Comparison of ENCODE assay signal across 17 cellular contexts in genomic region chr11:61754534-61755482, GRCh38. TPM values are rescaled to one million over a fixed set of nuclear protein-coding genes. Genes with fewer than 3 reads are reported as not detected.
A peak's percentile ranks its signal among the peaks of the same experiment; 100 is the strongest.
DNase-seq lines count a peak whose midpoint lies in the region; ATAC-seq, FAIRE-seq and TF ChIP-seq lines count a peak whose summit lies in the region.
"Had no signal": no experiment of that assay in that cellular context is flagged by ENCODE, and none has a peak within 500 bp of the region (broad histone marks: within the 10 kb centered on the region; RNA-seq: fewer than 3 reads in every experiment).

No MANE protein-coding gene starts in this region.

- no peaks in the 10 kb centered on the region for H3K36me3 ChIP-seq in astrocyte (ENCODE audit: insufficient read depth, low read length)
- no peaks in the 10 kb centered on the region for H3K36me3 ChIP-seq in neuronal stem cell (replicated peaks in 1 of 2; ENCODE audit: control insufficient read depth in 2 of 2, insufficient read depth in 2 of 2, low read length in 2 of 2)
- H3K36me3 ChIP-seq in esophagus muscularis mucosa, result no peaks in the 10 kb centered on the region
- no peaks in the 10 kb centered on the region for H3K36me3 ChIP-seq in CD8-positive, alpha-beta T cell (ENCODE audit: insufficient read depth, low read length)
- H3K36me3 ChIP-seq: breast epithelium, tibial artery had no signal

- peaks cover 5% of the 10 kb centered on the region for H3K79me1 ChIP-seq in neuronal stem cell (ENCODE audit: low read depth, low read length)

- H3K9me3 ChIP-seq in astrocyte (ENCODE audit: insufficient read depth, low read depth, low read length), result no peaks in the 10 kb centered on the region
- peaks cover 0 to 2% of the 10 kb centered on the region in 2 donors for H3K9me3 ChIP-seq in neuronal stem cell (replicated peaks in 1 of 2; ENCODE audit: control insufficient read depth in 2 of 2, insufficient read depth in 1 of 2, low read depth in 1 of 2, low read length in 2 of 2)
- H3K9me3 ChIP-seq in esophagus muscularis mucosa, result no peaks in the 10 kb centered on the region
- no peaks in the 10 kb centered on the region for H3K9me3 ChIP-seq in CD8-positive, alpha-beta T cell (ENCODE audit: low read length)
- H3K9me3 ChIP-seq: breast epithelium, tibial artery had no signal

- peak overlapping the region; percentile 61 for H3K27ac ChIP-seq in astrocyte (ENCODE audit: low read depth, low read length)
- no peak overlapping the region for H3K27ac ChIP-seq in neuronal stem cell (replicated peaks; ENCODE audit: low read length)
- H3K27ac ChIP-seq in esophagus muscularis mucosa (replicated peaks in 1 of 4), result no peak overlapping the region
- no peak overlapping the region for H3K27ac ChIP-seq in CD8-positive, alpha-beta T cell (ENCODE audit: low read depth, low read length)
- H3K27ac ChIP-seq: breast epithelium, parathyroid adenoma, tibial artery had no signal

- peak overlapping the region; percentile 85 for H3K4me2 ChIP-seq in astrocyte (ENCODE audit: low read length)
- no peak overlapping the region for H3K4me2 ChIP-seq in neuronal stem cell (ENCODE audit: insufficient read depth, low read length, poor library complexity, severe bottlenecking)

- H3K27me3 ChIP-seq in astrocyte (ENCODE audit: insufficient read depth, low read length), result no peaks in the 10 kb centered on the region
- peaks cover 0 to 22% (median 0%) of the 10 kb centered on the region in 3 experiments for H3K27me3 ChIP-seq in neuronal stem cell (ENCODE audit: control insufficient read depth in 3 of 3, insufficient read depth in 3 of 3, low read depth in 1 of 3, low read length in 3 of 3)
- peaks cover 0 to 36% (median 15%) of the 10 kb centered on the region in 4 donors for H3K27me3 ChIP-seq in esophagus muscularis mucosa
- H3K27me3 ChIP-seq in CD8-positive, alpha-beta T cell (ENCODE audit: insufficient read depth, low read length), result no peaks in the 10 kb centered on the region
- H3K27me3 ChIP-seq: breast epithelium had no signal

- H2AFZ ChIP-seq in astrocyte (ENCODE audit: low read depth, low read length) (no peak overlapping the region), neuronal stem cell (ENCODE audit: low read length) (no peak overlapping the region)
- H2AFZ ChIP-seq: parathyroid adenoma had no signal

- peak overlapping the region; percentile 88 for H3K18ac ChIP-seq in neuronal stem cell (ENCODE audit: low read length)

- no peak for TF ChIP-seq EP300 in esophagus muscularis mucosa (IDR thresholded peaks at IDR 0.05)

- H3K4me3 Mint-ChIP-seq in Calu3 (ENCODE audit: low read depth, unreplicated experiment), result peak overlapping the region; percentile 99
- H3K4me3 Mint-ChIP-seq in astrocyte (ENCODE audit: unreplicated experiment), result peak overlapping the region; percentile 92
- no peak overlapping the region for H3K4me3 Mint-ChIP-seq in CD8-positive, alpha-beta T cell

- H2BK15ac ChIP-seq in neuronal stem cell (ENCODE audit: low read length), result peak overlapping the region; percentile 97

- no peaks in the 10 kb centered on the region for H3K27me3 Mint-ChIP-seq in Calu3 (ENCODE audit: unreplicated experiment)
- no peaks in the 10 kb centered on the region for H3K27me3 Mint-ChIP-seq in astrocyte (ENCODE audit: low read depth, unreplicated experiment)
- H3K27me3 Mint-ChIP-seq in CD8-positive, alpha-beta T cell (ENCODE audit: low read depth), result peaks cover 25% of the 10 kb centered on the region

- H4K91ac ChIP-seq in neuronal stem cell (ENCODE audit: low read depth, low read length, poor library complexity), result no peak overlapping the region

- no peak overlapping the region for H4K8ac ChIP-seq in neuronal stem cell (ENCODE audit: low read depth, low read length)

- H3K4me3 ChIP-seq in astrocyte (ENCODE audit: insufficient read depth, low read depth, low read length) (no peak overlapping the region), neuronal stem cell (ENCODE audit: low read length in 2 of 2) (no peak overlapping the region), esophagus muscularis mucosa (no peak overlapping the region)
- no peak overlapping the region for H3K4me3 ChIP-seq in CD8-positive, alpha-beta T cell (ENCODE audit: low read depth, low read length)
- H3K4me3 ChIP-seq: breast epithelium, tibial artery had no signal

- H4K20me1 ChIP-seq in astrocyte (ENCODE audit: insufficient read depth, low read length), result peaks cover 3% of the 10 kb centered on the region

- ATAC-seq in GM21447 (IDR thresholded peaks at IDR 0.05; ENCODE audit: unreplicated experiment), result no peak
- ATAC-seq in CD8-positive, alpha-beta T cell, result no peak
- ATAC-seq: left ventricle myocardium superior, SK-N-SH treated with all-trans-retinoic acid at 6 μM for 48 hours had no signal

- no peak overlapping the region for H3K4ac ChIP-seq in neuronal stem cell (ENCODE audit: low read length)

- no peak for FAIRE-seq in astrocyte (lab: Jason Lieb, UNC)
- FAIRE-seq: HTR-8/SVneo had no signal

- peak overlapping the region; percentile 87 for H3K23ac ChIP-seq in neuronal stem cell (ENCODE audit: low read depth, low read length, poor library complexity)

- peaks cover 56% of the 10 kb centered on the region for H3K79me2 ChIP-seq in astrocyte (ENCODE audit: insufficient read depth, low read length)
- H3K79me2 ChIP-seq: parathyroid adenoma had no signal

- H3K9ac ChIP-seq in astrocyte (ENCODE audit: low read length), result peak overlapping the region; percentile 77
- H3K9ac ChIP-seq in neuronal stem cell (ENCODE audit: low read depth, low read length, poor library complexity), result peak overlapping the region; percentile 50
- H3K9ac ChIP-seq: parathyroid adenoma had no signal

- BruUV-seq in Calu3 (replicated peaks; lab: Mats Ljungman, UMichigan), result no TSS peak

- CTCF ChIA-PET in Calu3 (lab: Charles Lee), result interaction anchor here (1.0 kb wide), 1 partner anchor 33 kb away, joined by 4 read pairs; no protein-coding TSS in a partner anchor
- CTCF ChIA-PET in CD8-positive, alpha-beta T cell (lab: Charles Lee), result interaction anchor here (1.3 kb wide), 1 partner anchor 43 kb away, joined by 3 read pairs; no protein-coding TSS in a partner anchor

- H2BK120ac ChIP-seq in neuronal stem cell (ENCODE audit: low read depth, low read length), result no peak overlapping the region

- H3K4me1 Mint-ChIP-seq in Calu3 (ENCODE audit: low read depth, unreplicated experiment) (peaks cover 74% of the 10 kb centered on the region), astrocyte (ENCODE audit: low read depth, unreplicated experiment) (peaks cover 18% of the 10 kb centered on the region)
- peaks cover 15% of the 10 kb centered on the region for H3K4me1 Mint-ChIP-seq in CD8-positive, alpha-beta T cell (ENCODE audit: low read depth)

- H2AK5ac ChIP-seq in neuronal stem cell (ENCODE audit: low read depth, low read length), result peak overlapping the region; percentile 98

- no peaks in the 10 kb centered on the region for H3K9me3 Mint-ChIP-seq in Calu3 (ENCODE audit: low read depth, unreplicated experiment)
- no peaks in the 10 kb centered on the region for H3K9me3 Mint-ChIP-seq in astrocyte (ENCODE audit: unreplicated experiment)
- no peaks in the 10 kb centered on the region for H3K9me3 Mint-ChIP-seq in CD8-positive, alpha-beta T cell

- H2BK5ac ChIP-seq in neuronal stem cell (ENCODE audit: low read length), result no peak overlapping the region

- H3K14ac ChIP-seq in neuronal stem cell (ENCODE audit: low read length), result no peak overlapping the region

- TF ChIP-seq POLR2A in esophagus muscularis mucosa (IDR thresholded peaks at IDR 0.05; ENCODE audit: low read depth), result no peak

- H3K27ac Mint-ChIP-seq in Calu3 (ENCODE audit: unreplicated experiment), result peak overlapping the region; percentile 94
- no peak overlapping the region for H3K27ac Mint-ChIP-seq in astrocyte (ENCODE audit: unreplicated experiment)
- H3K27ac Mint-ChIP-seq in CD8-positive, alpha-beta T cell, result no peak overlapping the region

- H3K4me1 ChIP-seq in astrocyte (ENCODE audit: insufficient read depth, low read length) (peaks cover 57% of the 10 kb centered on the region), neuronal stem cell (ENCODE audit: control insufficient read depth in 2 of 2, insufficient read depth in 1 of 2, low read depth in 1 of 2, low read length in 2 of 2) (peaks cover 16 to 33% of the 10 kb centered on the region in 2 donors), esophagus muscularis mucosa (peaks cover 4 to 15% (median 13%) of the 10 kb centered on the region in 4 donors)
- peaks cover 16% of the 10 kb centered on the region for H3K4me1 ChIP-seq in CD8-positive, alpha-beta T cell (ENCODE audit: insufficient read depth, low read length)
- H3K4me1 ChIP-seq: breast epithelium, parathyroid adenoma had no signal

- H2BK12ac ChIP-seq in neuronal stem cell (ENCODE audit: low read length), result peak overlapping the region; percentile 58

- WGBS in neuronal stem cell (ENCODE audit: extremely low coverage in 2 of 2, insufficient read length in 2 of 2, insufficient replicate concordance in 1 of 2), 2 donors, result no CpG with 5 or more reads among the region's 31 CpGs
- whole genome bisulfite sequencing in esophagus muscularis mucosa, result 95% methylated on average over 12 of the region's 31 CpGs

- intact Hi-C loops in Calu3 (cut with micrococcal nuclease; ENCODE audit: unreplicated experiment), result no loop called here
- intact Hi-C loops in esophagus muscularis mucosa (cut with DNase I), result no loop called here
- intact Hi-C loops in CD8-positive, alpha-beta T cell (cut with DNase I, micrococcal nuclease), result no loop called here

- peak; percentile 52 for DNase-seq in Calu3
- peak; percentile 72 for DNase-seq in astrocyte (ENCODE audit: low read depth)
- DNase-seq in iPS-NIHi7 (ENCODE audit: extremely low spot score), result peak; percentile 38
- no peak for DNase-seq in neuronal stem cell (ENCODE audit: low spot score)
- no peak for DNase-seq in esophagus muscularis mucosa (ENCODE audit: extremely low spot score)
- no peak for DNase-seq in LoVo (ENCODE audit: low spot score)
- no peak for DNase-seq in CD8-positive, alpha-beta T cell
- DNase-seq: activated gamma-delta T cell, DMS79, left ventricle myocardium superior, NCI-H1092, tibial artery had no signal

- no peak for TF ChIP-seq CTCF in Calu3 (IDR thresholded peaks at IDR 0.05; ENCODE audit: unreplicated experiment)
- no peak for TF ChIP-seq CTCF in astrocyte (IDR thresholded peaks at IDR 0.05; ENCODE audit: insufficient read depth, low read depth, low read length)
- no peak for TF ChIP-seq CTCF in esophagus muscularis mucosa (IDR thresholded peaks at IDR 0.05)
- no peak for TF ChIP-seq CTCF in CD8-positive, alpha-beta T cell (IDR thresholded peaks at IDR 0.05)

- H3K36me3 Mint-ChIP-seq in Calu3 (ENCODE audit: insufficient read depth, unreplicated experiment) (peaks cover 57% of the 10 kb centered on the region), astrocyte (ENCODE audit: low read depth, unreplicated experiment) (no peaks in the 10 kb centered on the region)
- no peaks in the 10 kb centered on the region for H3K36me3 Mint-ChIP-seq in CD8-positive, alpha-beta T cell

- POLR2A ChIA-PET in CD8-positive, alpha-beta T cell (lab: Charles Lee), result no interaction called here

RNA-seq across cellular contexts. Expression of gene MYRF, which starts 2.4 kb away (rescaled TPM):
- total RNA-seq in Calu3 (2022), result 91.4 and 139 TPM in 2 replicates
- 39.5 and 53.9 TPM in 2 replicates for total RNA-seq in astrocyte
- 5.7 TPM for polyA plus RNA-seq in neuronal stem cell (2013, experiment 1 of 2)
- 6.0 TPM for polyA plus RNA-seq in neuronal stem cell (2013, experiment 2 of 2)
- total RNA-seq in esophagus muscularis mucosa, result under 1 TPM; under 0.01 to 0.71 (median 0.40) TPM
- under 1 TPM; 0.62 to 0.67 TPM for total RNA-seq in CD8-positive, alpha-beta T cell

RNA-seq across cellular contexts. Expression of gene TMEM258, which starts 37.6 kb away (rescaled TPM):
- total RNA-seq in Calu3 (2022), result 140 and 146 TPM in 2 replicates
- 97.8 and 98.6 TPM in 2 replicates for total RNA-seq in astrocyte
- polyA plus RNA-seq in neuronal stem cell (2013, experiment 1 of 2), result 258 TPM
- 242 TPM for polyA plus RNA-seq in neuronal stem cell (2013, experiment 2 of 2)
- total RNA-seq in esophagus muscularis mucosa, result 10 to 100 TPM; 34.5 to 48.2 (median 43.8) TPM
- 10 to 100 TPM; 48.1 to 53.9 TPM for total RNA-seq in CD8-positive, alpha-beta T cell

RNA-seq across cellular contexts. Expression of gene FEN1, which starts 37.9 kb away (rescaled TPM):
- 72.4 TPM in 2 replicates for total RNA-seq in Calu3 (2022)
- 13.6 and 13.8 TPM in 2 replicates for total RNA-seq in astrocyte
- 30.6 TPM for polyA plus RNA-seq in neuronal stem cell (2013, experiment 1 of 2)
- 31.0 TPM for polyA plus RNA-seq in neuronal stem cell (2013, experiment 2 of 2)
- total RNA-seq in esophagus muscularis mucosa, result 10 to 100 TPM in 1 of 4 donors, 1 to 10 TPM in 3; 5.0 to 10.2 (median 7.5) TPM
- 10 to 100 TPM; 12.9 to 15.2 TPM for total RNA-seq in CD8-positive, alpha-beta T cell

Comparison
In these comparisons a context has a peak if more than half of its experiments do, and no peak if none do; other contexts are left out.
1. DNase-seq: peak in Calu3 (single experiment), astrocyte (single experiment) and iPS-NIHi7 (single experiment); none in neuronal stem cell (single experiment), esophagus muscularis mucosa (single experiment), LoVo (single experiment) and CD8-positive, alpha-beta T cell (0 of 7).
2. RNA of gene MYRF, which starts 2.4 kb away (total RNA-seq): 91.4 to 139 TPM in Calu3 and 39.5 to 53.9 TPM in astrocyte; 0.62 to 0.67 TPM in CD8-positive, alpha-beta T cell and under 0.01 to 0.71 TPM in esophagus muscularis mucosa; every median in the first group is over 10 times any median in the second.